In genomic region chr17:3539881-3540540, GRCh38 we compare ENCODE assay signal across 19 cellular contexts. TPM values are rescaled to one million over a fixed set of nuclear protein-coding genes. Genes with fewer than 3 reads are reported as not detected.
A peak's percentile ranks its signal among the peaks of the same experiment; 100 is the strongest.
DNase-seq lines count a peak whose midpoint lies in the region; ATAC-seq, FAIRE-seq and TF ChIP-seq lines count a peak whose summit lies in the region.
"Had no signal": no experiment of that assay in that cellular context is flagged by ENCODE, and none has a peak within 500 bp of the region (broad histone marks: within the 10 kb centered on the region; RNA-seq: fewer than 3 reads in every experiment).

No MANE protein-coding gene starts in this region.

- peaks cover 3% of the 10 kb centered on the region for H3K36me3 Mint-ChIP-seq in T-helper 17 cell (ENCODE audit: low read depth)

- no peak for TF ChIP-seq EP300 in A549 (IDR thresholded peaks at IDR 0.05)

- CTCF ChIA-PET in A549 (lab: Yijun Ruan, JAX) = no interaction called here

- no peak for DNase-seq in A549 (ENCODE audit: low read depth in 1 of 2, low spot score in 1 of 2)
- peak; percentile 1 for DNase-seq in D341Med (ENCODE audit: low spot score)
- DNase-seq in T-helper 17 cell = no peak
- peak in 2 of 3 donors; percentile 7 to 8 for DNase-seq in mucosa of descending colon
- DNase-seq in NCI-H2171 treated with DMSO at 0.1 percent for 48 hours (lab: John Stamatoyannopoulos, UW) = no peak
- DNase-seq in stimulated activated CD4-positive, alpha-beta T cell treated with anti-CD3 and anti-CD28 coated beads, Interleukin-15, amount 100 ng/mL, for 24 hours = no peak
- DNase-seq in GM13977 (ENCODE audit: low spot score) = no peak
- DNase-seq: ACHN, AML-193, Caco-2, NCI-H1048, NCI-H1436 treated with DMSO at 0.1 percent for 48 hours, NCI-H2029 treated with DMSO at 0.1 percent for 48 hours, NCI-H510A treated with DMSO at 0.1 percent for 48 hours, Peyer's patch, SK-N-SH had no signal

- peaks cover 23% of the 10 kb centered on the region for H3K27me3 Mint-ChIP-seq in T-helper 17 cell

- H3K9me3 ChIP-seq in A549 = no peaks in the 10 kb centered on the region
- no peaks in the 10 kb centered on the region for H3K9me3 ChIP-seq in T-helper 17 cell (ENCODE audit: control insufficient read depth, low read length, poor library complexity, severe bottlenecking)
- no peaks in the 10 kb centered on the region for H3K9me3 ChIP-seq in mucosa of descending colon
- H3K9me3 ChIP-seq: Caco-2, Peyer's patch, SK-N-SH had no signal

- TF ChIP-seq POLR2A in A549 (IDR thresholded peaks at IDR 0.05; ENCODE audit: low read length) = no peak

- peaks cover 7% of the 10 kb centered on the region; the same call in 1 of the 3 replicates for H3K4me1 ChIP-seq in A549
- no peaks in the 10 kb centered on the region for H3K4me1 ChIP-seq in mucosa of descending colon (ENCODE audit: low read depth)
- H3K4me1 ChIP-seq: Caco-2 had no signal

- H3K36me3 ChIP-seq in mucosa of descending colon (ENCODE audit: low read depth) = no peaks in the 10 kb centered on the region
- H3K36me3 ChIP-seq: Peyer's patch had no signal

- TF ChIP-seq RAD21 in A549 (conservative IDR thresholded peaks at IDR 0.05 in 1 of 2, IDR thresholded peaks at IDR 0.05 in 1 of 2) = no peak

- in situ Hi-C loops in GM13977 (cut with MboI; ENCODE audit: low pct_unique_long_range_greater_than_20kb, low sequenced_read_pairs, unreplicated experiment) = no loop called here

- TF ChIP-seq CTCF in A549 (IDR thresholded peaks at IDR 0.05) (no peak), mucosa of descending colon (IDR thresholded peaks at IDR 0.05) (no peak), GM13977 (IDR thresholded peaks at IDR 0.05; ENCODE audit: extremely low read depth, insufficient read depth, missing control alignments) (no peak)

- H3K27ac ChIP-seq in A549 = no peak overlapping the region
- H3K27ac ChIP-seq: Peyer's patch had no signal

- ATAC-seq in A549 (no peak), T-helper 17 cell (no peak), mucosa of descending colon (no peak), HG03571 (IDR thresholded peaks at IDR 0.05; ENCODE audit: unreplicated experiment) (no peak)
- ATAC-seq: HCT116, Right ventricle myocardium inferior had no signal

- no peak overlapping the region for H3K4me3 Mint-ChIP-seq in T-helper 17 cell

- H3K4me2 ChIP-seq in A549 = no peak overlapping the region
- H3K4me2 ChIP-seq: SK-N-SH had no signal

- peak overlapping the region; percentile 17 for H3K27ac Mint-ChIP-seq in T-helper 17 cell

- no peak overlapping the region for H3K4me3 ChIP-seq in A549
- H3K4me3 ChIP-seq in mucosa of descending colon = no peak overlapping the region
- H3K4me3 ChIP-seq: Peyer's patch had no signal

- POLR2A ChIA-PET in A549 (lab: Yijun Ruan, JAX) = interaction anchor here (0.6 kb wide), 1 partner anchor 134 kb away, joined by 3 read pairs; no protein-coding TSS in a partner anchor

- WGBS in A549 (ENCODE audit: missing lambda C conversion rate) = 57% methylated on average over 8 of the region's 8 CpGs

- intact Hi-C loops in mucosa of descending colon (cut with DNase I, micrococcal nuclease) = no loop called here

- peaks cover 6% of the 10 kb centered on the region for H3K4me1 Mint-ChIP-seq in T-helper 17 cell

- no peak for FAIRE-seq in A549 (lab: Jason Lieb, UNC)

TF ChIP-seq in A549, 52 proteins besides CTCF, POLR2A, EP300 and RAD21:
- TF ChIP-seq ZC3H11A (IDR thresholded peaks at IDR 0.05) = peak; percentile 79
- TF ChIP-seq HMGXB4 (CRISPR knock-in tag; IDR thresholded peaks at IDR 0.05; ENCODE audit: borderline replicate concordance) = no peak
- no peak for TF ChIP-seq NPAS2 (CRISPR knock-in tag; IDR thresholded peaks at IDR 0.05; ENCODE audit: borderline replicate concordance)

RNA-seq across cellular contexts. Expression of gene TRPV3, which starts 17.6 kb away (rescaled TPM):
- polyA plus RNA-seq in A549 (2011; rRNA removed) (1.2 TPM in 2 replicates), A549 (2017; fragmentation: RNase III; extraction: RNeasy Plus Mini Kit Qiagen cat#74134 plus additional on column Dnase treatment) (0.44 to 0.54 TPM (median 0.46 TPM) in 3 replicates)
- polyA plus RNA-seq in A549 (2012; cell fraction: cytosol; rRNA removed) = 0.60 and 0.86 TPM in 2 replicates
- 1.2 and 2.1 TPM in 2 replicates for polyA plus RNA-seq in A549 (2012; cell fraction: nucleus; rRNA removed)
- 1.8 and 6.7 TPM in 2 replicates for polyA minus RNA-seq in A549 (2011; rRNA and poly(A)+ RNA removed)
- total RNA-seq in T-helper 17 cell (under 1 TPM; 0.27 to 0.55 TPM), mucosa of descending colon (10 to 100 TPM in 1 of 3 donors, 1 to 10 TPM in 2; 7.7 to 17.8 (median 8.6) TPM)

Comparison
In these comparisons a context has a peak if more than half of its experiments do, and no peak if none do; other contexts are left out.
1. DNase-seq: peak in D341Med (single experiment) and mucosa of descending colon (2 of 3); none in A549 (0 of 2), T-helper 17 cell (0 of 3), NCI-H2171 treated with DMSO at 0.1 percent for 48 hours (single experiment), stimulated activated CD4-positive, alpha-beta T cell treated with anti-CD3 and anti-CD28 coated beads, Interleukin-15, amount 100 ng/mL, for 24 hours (single experiment) and GM13977 (single experiment).
2. RNA of gene TRPV3, which starts 17.6 kb away (total RNA-seq): 7.7 to 17.8 TPM in mucosa of descending colon; 0.27 to 0.55 TPM in T-helper 17 cell; every median in the first group is over 4 times any median in the second.